ENCODE assay signal across 8 cellular contexts in genomic region chr3:53102601-53103147, GRCh38. TPM values are rescaled to one million over a fixed set of nuclear protein-coding genes. Genes with fewer than 3 reads are reported as not detected.
A peak's percentile ranks its signal among the peaks of the same experiment; 100 is the strongest.
DNase-seq lines count a peak whose midpoint lies in the region; ATAC-seq and TF ChIP-seq lines count a peak whose summit lies in the region.

No MANE protein-coding gene starts in this region.

- no peaks in the 10 kb centered on the region for H3K9me3 ChIP-seq in sigmoid colon

- H3K27me3 ChIP-seq in sigmoid colon = no peaks in the 10 kb centered on the region

- TF ChIP-seq POLR2A in sigmoid colon (IDR thresholded peaks at IDR 0.05) = no peak

- H3K36me3 Mint-ChIP-seq in activated CD4-positive, alpha-beta T cell treated with anti-CD3 and anti-CD28 coated beads, Interleukin-2, amount 10 ng/mL, durations not matched to agents 7 days and 5 days (ENCODE audit: low read depth) = peaks cover 75% of the 10 kb centered on the region

- H3K27ac ChIP-seq in sigmoid colon = no peak overlapping the region

- peak; percentile 47 for DNase-seq in AG20443 (ENCODE audit: low spot score)
- DNase-seq in GM19238 (ENCODE audit: insufficient read length, low spot score) = peak; percentile 46
- DNase-seq in activated CD4-positive, alpha-beta T cell treated with anti-CD3 and anti-CD28 coated beads, Interleukin-2, amount 10 ng/mL, durations not matched to agents 7 days and 5 days = peak; percentile 71
- DNase-seq in stimulated activated CD4-positive, alpha-beta T cell treated with anti-CD3 and anti-CD28 coated beads, Interleukin-15, amount 100 ng/mL, for 24 hours = peak; percentile 66
- DNase-seq in sigmoid colon = no peak
- DNase-seq in head of caudate nucleus = no peak
- DNase-seq in dedifferentiated amniotic fluid mesenchymal stem cell (ENCODE audit: extremely low spot score) = no peak

- H3K4me3 Mint-ChIP-seq in activated CD4-positive, alpha-beta T cell treated with anti-CD3 and anti-CD28 coated beads, Interleukin-2, amount 10 ng/mL, durations not matched to agents 7 days and 5 days = peak overlapping the region; percentile 62

- H3K27me3 Mint-ChIP-seq in activated CD4-positive, alpha-beta T cell treated with anti-CD3 and anti-CD28 coated beads, Interleukin-2, amount 10 ng/mL, durations not matched to agents 7 days and 5 days = no peaks in the 10 kb centered on the region

- TF ChIP-seq EP300 in sigmoid colon (IDR thresholded peaks at IDR 0.05) = no peak

- ATAC-seq in HG03108 (IDR thresholded peaks at IDR 0.05; ENCODE audit: unreplicated experiment) = peak; percentile 69

- intact Hi-C loops in sigmoid colon (cut with DNase I) = no loop called here
- intact Hi-C loops in head of caudate nucleus (cut with DNase I) = no loop called here

- no peak overlapping the region for H3K4me3 ChIP-seq in sigmoid colon

- POLR2A ChIA-PET in activated CD4-positive, alpha-beta T cell treated with anti-CD3 and anti-CD28 coated beads, Interleukin-2, amount 10 ng/mL, durations not matched to agents 7 days and 5 days (lab: Charles Lee) = interaction anchor here (0.6 kb wide), 1 partner anchor 542 kb away, joined by 5 read pairs; no protein-coding TSS in a partner anchor

- peaks cover 0 to 76% (median 26%) of the 10 kb centered on the region in 4 donors for H3K36me3 ChIP-seq in sigmoid colon

- no peaks in the 10 kb centered on the region for H3K9me3 Mint-ChIP-seq in activated CD4-positive, alpha-beta T cell treated with anti-CD3 and anti-CD28 coated beads, Interleukin-2, amount 10 ng/mL, durations not matched to agents 7 days and 5 days

- no peak for TF ChIP-seq CTCF in sigmoid colon (IDR thresholded peaks at IDR 0.05)

- H3K27ac Mint-ChIP-seq in activated CD4-positive, alpha-beta T cell treated with anti-CD3 and anti-CD28 coated beads, Interleukin-2, amount 10 ng/mL, durations not matched to agents 7 days and 5 days = peak overlapping the region; percentile 97

- CTCF ChIA-PET in activated CD4-positive, alpha-beta T cell treated with anti-CD3 and anti-CD28 coated beads, Interleukin-2, amount 10 ng/mL, durations not matched to agents 7 days and 5 days (lab: Charles Lee) = interaction anchor here (0.9 to 1.2 kb wide), 6 partner anchors 9 to 149 kb away, joined by 3 to 4 read pairs (median 3); no protein-coding TSS in a partner anchor

- peaks cover 85% of the 10 kb centered on the region for H3K4me1 Mint-ChIP-seq in activated CD4-positive, alpha-beta T cell treated with anti-CD3 and anti-CD28 coated beads, Interleukin-2, amount 10 ng/mL, durations not matched to agents 7 days and 5 days

- 40 to 50% methylated on average over 6 of the region's 6 CpGs for WGBS in sigmoid colon, 2 donors

- no peaks in the 10 kb centered on the region for H3K4me1 ChIP-seq in sigmoid colon

RNA-seq across cellular contexts. Expression of gene RFT1, which starts 27.6 kb away (rescaled TPM):
- 10 to 100 TPM; 33.3 to 34.1 TPM for total RNA-seq in activated CD4-positive, alpha-beta T cell treated with anti-CD3 and anti-CD28 coated beads, Interleukin-2, amount 10 ng/mL, durations not matched to agents 7 days and 5 days
- 1 to 10 TPM; 4.3 to 8.1 (median 6.9) TPM for total RNA-seq in sigmoid colon
- polyA plus RNA-seq in sigmoid colon = 10 to 100 TPM in 1 of 3 donors, 1 to 10 TPM in 2; 3.0 to 13.2 (median 3.0) TPM

RNA-seq across cellular contexts. Expression of gene SFMBT1, which starts 56.8 kb away (rescaled TPM):
- total RNA-seq in activated CD4-positive, alpha-beta T cell treated with anti-CD3 and anti-CD28 coated beads, Interleukin-2, amount 10 ng/mL, durations not matched to agents 7 days and 5 days = 10 to 100 TPM; 32.2 to 32.8 TPM
- 10 to 100 TPM; 10.2 to 16.1 (median 14.9) TPM for total RNA-seq in sigmoid colon
- polyA plus RNA-seq in sigmoid colon = 1 to 10 TPM; 4.8 to 7.3 (median 6.9) TPM

RNA-seq across cellular contexts. Expression of gene PRKCD, which starts 58.3 kb away (rescaled TPM):
- 10 to 100 TPM; 19.9 to 23.5 TPM for total RNA-seq in activated CD4-positive, alpha-beta T cell treated with anti-CD3 and anti-CD28 coated beads, Interleukin-2, amount 10 ng/mL, durations not matched to agents 7 days and 5 days
- total RNA-seq in sigmoid colon = 10 to 100 TPM in 2 of 4 donors, 1 to 10 TPM in 2; 3.5 to 12.1 (median 10.5) TPM
- polyA plus RNA-seq in sigmoid colon = 100 to 1,000 TPM in 1 of 3 donors, 10 to 100 TPM in 2; 46.3 to 169 (median 94.9) TPM

Comparison
In these comparisons a context has a peak if more than half of its experiments do, and no peak if none do; other contexts are left out.
1. DNase-seq: peak in AG20443 (single experiment), GM19238 (single experiment), activated CD4-positive, alpha-beta T cell treated with anti-CD3 and anti-CD28 coated beads, Interleukin-2, amount 10 ng/mL, durations not matched to agents 7 days and 5 days (single experiment) and stimulated activated CD4-positive, alpha-beta T cell treated with anti-CD3 and anti-CD28 coated beads, Interleukin-15, amount 100 ng/mL, for 24 hours (single experiment); none in sigmoid colon (single experiment), head of caudate nucleus (0 of 42) and dedifferentiated amniotic fluid mesenchymal stem cell (single experiment).